1 cellular context compared by ENCODE assay signal in genomic region chr4:53377319-53378170, GRCh38.
TF ChIP-seq lines count a peak whose summit lies in the region.

FIP1L1 (plus strand) TSS chr4:53377641; CDS start chr4:53377839, 198 bp downstream.

TF ChIP-seq in K562, 482 proteins besides CTCF, POLR2A, EP300 and RAD21 (continued from another document):
- TF ChIP-seq ZNF407 (IDR thresholded peaks at IDR 0.05; ENCODE audit: low read depth) (no peak), KLF1 (tag; IDR thresholded peaks at IDR 0.05) (peak; percentile 36; the same call in 1 of the 2 replicates), ZFX (CRISPR knock-in tag; IDR thresholded peaks at IDR 0.05) (peak; percentile 96), GATAD2B (IDR thresholded peaks at IDR 0.05; ENCODE audit: borderline replicate concordance) (no peak), POLR2AphosphoS5 (IDR thresholded peaks at IDR 0.05; ENCODE audit: control insufficient read depth, insufficient read depth, low read depth, low read length) (peak; percentile 87), POLR2H (tag; IDR thresholded peaks at IDR 0.05; ENCODE audit: low read depth) (peak; percentile 77), ELF1 (tag; IDR thresholded peaks at IDR 0.05) (peak; percentile 61; the same call in 1 of the 2 replicates), SPI1 (IDR thresholded peaks at IDR 0.05; ENCODE audit: borderline replicate concordance, low read depth, low read length) (peak; percentile 54; the same call in 1 of the 2 replicates), SRSF3 (IDR thresholded peaks at IDR 0.05; ENCODE audit: insufficient read depth, low read length) (0 out of 2 replicates have a peak, but pooled peaks have one; percentile 25), TCF3 (CRISPR knock-in tag; IDR thresholded peaks at IDR 0.05) (peak; percentile 26; the same call in 1 of the 2 replicates), JUN (IDR thresholded peaks at IDR 0.05; ENCODE audit: borderline replicate concordance, low read depth, low read length) (no peak), JUN (CRISPR knock-in tag; IDR thresholded peaks at IDR 0.05; ENCODE audit: borderline replicate concordance) (0 out of 2 replicates have a peak, but pooled peaks have one; percentile 52), C11orf30 (IDR thresholded peaks at IDR 0.05; ENCODE audit: low read depth) (peak; percentile 36; the same call in 1 of the 2 replicates), POLR2G (IDR thresholded peaks at IDR 0.05; ENCODE audit: low read depth, low read length) (peak; percentile 89), ATF1 (CRISPR knock-in tag; IDR thresholded peaks at IDR 0.05) (no peak), ATF1 (tag; IDR thresholded peaks at IDR 0.05) (peak; percentile 66), NFE2L1 (tag; IDR thresholded peaks at IDR 0.05; ENCODE audit: borderline replicate concordance, low read depth) (no peak), GTF3C2 (IDR thresholded peaks at IDR 0.05; ENCODE audit: borderline replicate concordance, extremely low read depth, insufficient read length) (no peak), RFX5 (IDR thresholded peaks at IDR 0.05; ENCODE audit: low read depth, low read length) (no peak), GATA2 (CRISPR knock-in tag; IDR thresholded peaks at IDR 0.05) (no peak)
